Comparison of ENCODE assay signal across 15 cellular contexts in genomic region chr2:143463717-143464116, GRCh38.
DNase-seq lines count a peak whose midpoint lies in the region; ATAC-seq and TF ChIP-seq lines count a peak whose summit lies in the region.
"Had no signal": no experiment of that assay in that cellular context is flagged by ENCODE, and none has a peak within 500 bp of the region (broad histone marks: within the 10 kb centered on the region; RNA-seq: fewer than 3 reads in every experiment).

No MANE protein-coding gene starts in this region.

- intact Hi-C loops in esophagus muscularis mucosa (cut with DNase I) = no loop called here

- no peak for TF ChIP-seq CTCF in esophagus muscularis mucosa (IDR thresholded peaks at IDR 0.05)

- DNase-seq in A172 (ENCODE audit: low spot score) (peak; percentile 23), putamen (ENCODE audit: low spot score) (no peak), esophagus muscularis mucosa (ENCODE audit: extremely low spot score) (no peak), glomerular visceral epithelial cell (ENCODE audit: extremely low spot score) (no peak), NCI-H2171 (lab: John Stamatoyannopoulos, UW) (no peak)
- DNase-seq: activated CD4-positive, alpha-beta T cell treated with anti-CD3 and anti-CD28 coated beads, Interleukin-2, amount 50 U/mL, for 1 hour; amygdala; effector memory CD4-positive, alpha-beta T cell; GF-D8; Karpas-422; NCI-H510A treated with DMSO at 0.1 percent for 48 hours had no signal

- H3K36me3 ChIP-seq in esophagus muscularis mucosa = no peaks in the 10 kb centered on the region

- TF ChIP-seq POLR2A in esophagus muscularis mucosa (IDR thresholded peaks at IDR 0.05; ENCODE audit: low read depth) = no peak

- no peak for TF ChIP-seq EP300 in esophagus muscularis mucosa (IDR thresholded peaks at IDR 0.05)

- no peaks in the 10 kb centered on the region for H3K4me1 ChIP-seq in esophagus muscularis mucosa

- peak; percentile 77 for ATAC-seq in GM18909 (IDR thresholded peaks at IDR 0.05; ENCODE audit: poor library complexity, unreplicated experiment)
- peak; percentile 62 for ATAC-seq in HG02610 (IDR thresholded peaks at IDR 0.05; ENCODE audit: unreplicated experiment)
- ATAC-seq in HG03457 (IDR thresholded peaks at IDR 0.05; ENCODE audit: unreplicated experiment) = peak; percentile 66
- ATAC-seq: HCT116 had no signal

- H3K27ac ChIP-seq in esophagus muscularis mucosa (replicated peaks in 1 of 4) = no peak overlapping the region

- no peaks in the 10 kb centered on the region for H3K9me3 ChIP-seq in esophagus muscularis mucosa

- no peak overlapping the region for H3K4me3 ChIP-seq in esophagus muscularis mucosa

- no peaks in the 10 kb centered on the region for H3K27me3 ChIP-seq in esophagus muscularis mucosa
